Comparison of ENCODE assay signal across 7 cellular contexts in the genomic region with DNA sequence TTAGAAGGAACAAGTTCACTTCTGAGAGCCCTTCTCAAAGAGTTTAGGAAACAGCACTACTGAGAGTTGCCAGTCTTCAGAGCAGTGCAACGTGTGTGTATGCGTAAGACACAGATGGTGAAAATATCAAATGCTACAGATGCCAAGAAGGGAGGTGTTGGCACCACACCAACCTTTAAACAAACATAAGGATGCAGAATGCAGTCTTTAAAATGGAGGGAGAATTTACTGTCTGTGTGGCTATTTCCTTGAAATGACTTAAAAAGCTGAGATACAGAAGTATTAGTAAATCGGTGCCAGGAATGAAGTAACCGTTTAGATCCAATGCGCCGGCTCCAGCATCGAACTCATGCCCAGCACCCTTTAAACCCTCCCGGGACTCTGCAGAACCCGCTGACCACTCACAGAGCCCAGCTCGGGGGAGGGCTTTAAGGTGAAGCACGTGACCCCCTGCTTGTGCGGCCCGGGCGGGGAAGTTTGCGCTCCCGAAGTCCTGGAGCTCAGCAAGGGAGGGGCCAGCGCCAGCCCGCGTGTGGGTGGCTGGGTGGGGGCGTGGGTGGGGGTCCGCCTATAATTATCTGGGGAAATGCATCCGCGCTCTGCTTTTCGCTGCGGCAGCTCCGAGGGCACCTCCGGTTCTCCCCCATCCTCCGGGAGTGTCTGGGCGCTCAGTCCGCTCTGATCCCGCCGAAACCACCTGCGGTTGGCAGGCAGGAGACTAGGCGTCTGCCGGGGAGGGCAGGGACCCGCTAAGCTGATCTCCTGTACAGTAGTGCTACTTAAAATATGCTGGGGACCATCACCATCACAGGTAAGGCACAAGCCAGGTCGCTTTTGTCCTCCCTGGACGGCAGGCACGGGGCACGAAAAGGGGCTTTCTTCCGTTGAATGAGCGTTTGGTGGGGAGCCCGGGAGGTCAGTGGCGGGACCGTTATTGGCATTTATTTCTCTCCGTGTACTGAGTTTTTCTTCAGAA.
DNase-seq lines count a peak whose midpoint lies in the region; ATAC-seq, FAIRE-seq and TF ChIP-seq lines count a peak whose summit lies in the region.

No MANE protein-coding gene starts in this region.

- H3K4me3 ChIP-seq in adipocyte (ENCODE audit: low read length) (peak overlapping the region; percentile 85), heart right ventricle (peak overlapping the region; percentile 40 to 66 (median 59)), prostate gland (peak overlapping the region; percentile 31 to 37)

- peak overlapping the region; percentile 80 for H3K9ac ChIP-seq in adipocyte (ENCODE audit: low read length)

- H3K27me3 ChIP-seq in adipocyte (replicated peaks; ENCODE audit: control insufficient read depth, insufficient read depth, low read length), result no peaks in the 10 kb centered on the region
- H3K27me3 ChIP-seq in heart right ventricle, result peaks cover 0 to 24% (median 6%) of the 10 kb centered on the region in 7 donors
- H3K27me3 ChIP-seq in prostate gland (replicated peaks; ENCODE audit: insufficient read depth), result no peaks in the 10 kb centered on the region

- TF ChIP-seq POLR2A in H54 (IDR thresholded peaks at IDR 0.05; ENCODE audit: low read depth, low read length), result no peak
- TF ChIP-seq POLR2A in prostate gland (IDR thresholded peaks at IDR 0.05), result no peak

- no peaks in the 10 kb centered on the region for H3K9me3 ChIP-seq in adipocyte (ENCODE audit: control insufficient read depth, low read length)
- H3K9me3 ChIP-seq in heart right ventricle, result no peaks in the 10 kb centered on the region
- H3K9me3 ChIP-seq in prostate gland, result no peaks in the 10 kb centered on the region

- ATAC-seq in heart right ventricle, result peak; percentile 76 to 86 (median 82)

- FAIRE-seq in H54 (lab: Jason Lieb, UNC), result no peak

- intact Hi-C loops in heart right ventricle (cut with DNase I), result loop anchor here in 8 of 10 donors (2.0 to 10.0 kb wide), 5 partner anchors 81 to 433 kb away; no protein-coding TSS in a partner anchor
- intact Hi-C loops in prostate gland (cut with DNase I), result loop anchor here (2.0 kb wide), 1 partner anchor 311 kb away; no protein-coding TSS in a partner anchor

- H3K27ac ChIP-seq in heart right ventricle (peak overlapping the region in 9 of 10 donors; percentile 0 to 79 (median 62)), prostate gland (peak overlapping the region; percentile 26 to 52)

- H3K4me1 ChIP-seq in adipocyte (ENCODE audit: control insufficient read depth, insufficient read depth, low read length) (peaks cover 27% of the 10 kb centered on the region), heart right ventricle (peaks cover 0 to 30% (median 27%) of the 10 kb centered on the region in 9 donors), prostate gland (replicated peaks) (peaks cover 17% of the 10 kb centered on the region)

- DNase-seq in H54 (ENCODE audit: insufficient read length, low spot score) (peak; percentile 37), NCI-H69 (lab: John Stamatoyannopoulos, UW) (peak; percentile 72), adipocyte (ENCODE audit: low read depth) (peak; percentile 85), heart right ventricle (peak; percentile 49 to 61), prostate gland (ENCODE audit: low spot score) (peak; percentile 27), COLO829 (ENCODE audit: low spot score) (no peak)
- no peak for DNase-seq in NK-92 treated with Interleukin-12 subunit alpha and Interleukin-12 subunit beta, amount 100 ng/mL, for 24 hours (lab: John Stamatoyannopoulos, UW)

- 2% methylated on average over 46 of the region's 46 CpGs for WGBS in heart right ventricle, 2 donors
- WGBS in prostate gland, result under 1% methylated on average over 46 of the region's 46 CpGs

- TF ChIP-seq CTCF in heart right ventricle (IDR thresholded peaks at IDR 0.05) (no peak), prostate gland (IDR thresholded peaks at IDR 0.05) (no peak)

- H3K36me3 ChIP-seq in adipocyte (ENCODE audit: control insufficient read depth, insufficient read depth, low read length, severe bottlenecking), result no peaks in the 10 kb centered on the region
- H3K36me3 ChIP-seq in heart right ventricle, result no peaks in the 10 kb centered on the region
- no peaks in the 10 kb centered on the region for H3K36me3 ChIP-seq in prostate gland

Comparison
In these comparisons a context has a peak if more than half of its experiments do, and no peak if none do; other contexts are left out.
1. DNase-seq: peak in H54 (single experiment), NCI-H69 (single experiment), adipocyte (single experiment), heart right ventricle (2 of 2) and prostate gland (single experiment); none in NK-92 treated with Interleukin-12 subunit alpha and Interleukin-12 subunit beta, amount 100 ng/mL, for 24 hours (single experiment) and COLO829 (single experiment).
2. H3K4me3 ChIP-seq: peak in every context shown above with its lines; median percentile 85 in adipocyte; 59 in heart right ventricle; 34 in prostate gland.